Comparison of ENCODE assay signal across 8 cellular contexts in the genomic region with DNA sequence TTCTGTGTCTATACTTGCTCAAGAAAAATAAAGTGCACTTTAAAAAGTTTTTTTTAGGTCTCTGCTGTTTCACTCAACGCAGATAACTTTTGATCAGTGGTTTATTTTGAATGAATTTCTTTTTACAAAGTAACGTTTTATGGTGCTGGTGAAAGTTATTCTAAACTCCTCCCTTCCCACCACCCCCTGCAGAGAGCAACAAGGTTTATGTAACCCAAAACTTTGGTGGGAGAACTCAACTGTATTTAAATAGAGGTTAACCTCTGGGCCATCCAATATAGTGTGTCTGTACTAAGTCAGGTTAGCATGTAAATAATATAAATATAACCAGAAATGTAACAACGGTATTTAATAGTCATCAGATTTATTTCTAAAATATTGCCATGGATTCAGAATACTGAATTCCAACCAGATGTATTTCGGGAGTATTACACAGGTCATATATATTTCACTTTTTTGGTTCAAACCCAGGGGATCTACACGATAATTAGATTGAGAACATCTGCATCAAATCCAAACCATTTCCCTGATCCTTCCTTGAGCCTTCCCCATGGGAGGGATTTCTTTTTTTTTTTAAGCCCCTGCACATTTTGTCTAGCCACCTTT. TPM values are rescaled to one million over a fixed set of nuclear protein-coding genes. Genes with fewer than 3 reads are reported as not detected.
DNase-seq lines count a peak whose midpoint lies in the region; FAIRE-seq and TF ChIP-seq lines count a peak whose summit lies in the region.

No MANE protein-coding gene starts in this region.

- H3K9me3 ChIP-seq in H9 (ENCODE audit: control insufficient read depth, low read depth, low read length) (no peaks in the 10 kb centered on the region), esophagus muscularis mucosa (no peaks in the 10 kb centered on the region), BE2C (no peaks in the 10 kb centered on the region)

- no peak overlapping the region for H3K18ac ChIP-seq in H9 (ENCODE audit: insufficient read length, low read depth, low read length)

- no peak overlapping the region for H2BK5ac ChIP-seq in H9 (ENCODE audit: insufficient read length, low read length)

- H3K56ac ChIP-seq in H9 (ENCODE audit: insufficient read length, low read depth, low read length), result no peak overlapping the region

- no peak overlapping the region for H2BK20ac ChIP-seq in H9 (ENCODE audit: low read depth, low read length, poor library complexity, severe bottlenecking)

- intact Hi-C loops in esophagus muscularis mucosa (cut with DNase I), result loop anchor here (2.0 to 10.0 kb wide), 3 partner anchors 71 to 421 kb away; no protein-coding TSS in a partner anchor

- H3K4ac ChIP-seq in H9 (ENCODE audit: low read depth, low read length), result no peak overlapping the region

- no peak overlapping the region for H3T11ph ChIP-seq in H9 (ENCODE audit: low read length)

- peak overlapping the region; percentile 29 to 69; a peak in 3 of 5 replicates for H3K4me3 Mint-ChIP-seq in H9

- peaks cover under 1% of the 10 kb centered on the region; the same call in 1 of the 2 replicates for H3K4me1 ChIP-seq in H9 (ENCODE audit: insufficient read depth, low read length)
- peaks cover 12 to 30% (median 27%) of the 10 kb centered on the region in 4 donors for H3K4me1 ChIP-seq in esophagus muscularis mucosa
- peaks cover 3% of the 10 kb centered on the region; the same call in 1 of the 2 replicates for H3K4me1 ChIP-seq in BE2C

- peak overlapping the region; percentile 92 for H3K4me2 ChIP-seq in H9 (ENCODE audit: insufficient read depth, insufficient read length, low read length)

- H3K4me3 ChIP-seq in esophagus muscularis mucosa (peak overlapping the region; percentile 92 to 94 (median 92)), skin epidermis (peak overlapping the region; percentile 45 to 79 (median 56)), BE2C (ENCODE audit: low read depth, low read length) (no peak overlapping the region; the same call in 1 of the 2 replicates)

- no peak overlapping the region for H2BK15ac ChIP-seq in H9 (ENCODE audit: low read depth, low read length)

- TF ChIP-seq EP300 in esophagus muscularis mucosa (IDR thresholded peaks at IDR 0.05), result no peak

- H2AFZ ChIP-seq in H9 (ENCODE audit: low read length), result no peak overlapping the region

- no peak for TF ChIP-seq CTCF in H9 (conservative IDR thresholded peaks at IDR 0.05)
- no peak for TF ChIP-seq CTCF in esophagus muscularis mucosa (IDR thresholded peaks at IDR 0.05)
- TF ChIP-seq CTCF in BE2C (IDR thresholded peaks at IDR 0.05; ENCODE audit: low read depth, low read length), result no peak

- H3K36me3 ChIP-seq in esophagus muscularis mucosa, result no peaks in the 10 kb centered on the region
- no peaks in the 10 kb centered on the region for H3K36me3 ChIP-seq in BE2C

- H3K9ac ChIP-seq in H9 (ENCODE audit: extremely low read depth, insufficient read length, low read length), result no peak overlapping the region

- H3K79me1 ChIP-seq in H9 (ENCODE audit: insufficient read depth, low read depth, low read length, poor library complexity, severe bottlenecking), result no peaks in the 10 kb centered on the region

- peak; percentile 15 for FAIRE-seq in RCC 7860 (lab: Jason Lieb, UNC)

- peaks cover 6% of the 10 kb centered on the region; the same call in 1 of the 2 replicates for H3K79me2 ChIP-seq in H9 (ENCODE audit: insufficient read depth, low read length)

- DNase-seq in H9 (no peak), RCC 7860 (ENCODE audit: low spot score) (no peak), esophagus muscularis mucosa (ENCODE audit: extremely low spot score) (no peak), NOMO-1 (lab: John Stamatoyannopoulos, UW; ENCODE audit: unreplicated experiment in 2 of 2) (no peak), GM19238 (ENCODE audit: insufficient read length, low spot score) (no peak), cerebellar nuclear complex (lab: John Stamatoyannopoulos, UW) (no peak), BE2C (no peak)

- H3K27ac Mint-ChIP-seq in H9, result no peak overlapping the region

- H3K14ac ChIP-seq in H9 (ENCODE audit: insufficient read depth, low read length), result no peak overlapping the region

- H2BK120ac ChIP-seq in H9 (ENCODE audit: low read depth, low read length, poor library complexity, severe bottlenecking), result no peak overlapping the region

- H4K5ac ChIP-seq in H9 (ENCODE audit: insufficient read length, low read depth, low read length), result no peak overlapping the region

- H3K36me3 Mint-ChIP-seq in H9 (ENCODE audit: insufficient read depth in 1 of 3, low read depth in 3 of 3), result no peaks in the 10 kb centered on the region; a peak in 2 of 7 replicates

- no peak overlapping the region for H2AK5ac ChIP-seq in H9 (ENCODE audit: insufficient read length, low read length)

- no peaks in the 10 kb centered on the region for H3K27me3 ChIP-seq in H9 (ENCODE audit: insufficient read depth, low read length)
- no peaks in the 10 kb centered on the region for H3K27me3 ChIP-seq in esophagus muscularis mucosa
- H3K27me3 ChIP-seq in BE2C, result peaks cover 11% of the 10 kb centered on the region

- H3K23ac ChIP-seq in H9 (ENCODE audit: insufficient read length, low read depth, low read length), result no peak overlapping the region

- no peak overlapping the region for H2BK12ac ChIP-seq in H9 (ENCODE audit: insufficient read length, low read depth, low read length)

- H3K9me3 Mint-ChIP-seq in H9, result no peaks in the 10 kb centered on the region

- H3K27ac ChIP-seq in H9 (ENCODE audit: insufficient read length, low read depth, low read length) (no peak overlapping the region), esophagus muscularis mucosa (replicated peaks in 1 of 4) (peak overlapping the region; percentile 81 to 87 (median 82)), skin epidermis (peak overlapping the region in 1 of 21 experiments; percentile 72)

- H4K20me1 ChIP-seq in H9 (ENCODE audit: control insufficient read depth, insufficient read depth, insufficient read length), result no peaks in the 10 kb centered on the region

- no peak for TF ChIP-seq POLR2A in esophagus muscularis mucosa (IDR thresholded peaks at IDR 0.05; ENCODE audit: low read depth)

- peaks cover 17% of the 10 kb centered on the region for H3K23me2 ChIP-seq in H9 (ENCODE audit: insufficient read length, low read depth, low read length, poor library complexity, severe bottlenecking)

- H4K91ac ChIP-seq in H9 (ENCODE audit: insufficient read length, low read depth, low read length), result no peak overlapping the region

- H3K27me3 Mint-ChIP-seq in H9 (ENCODE audit: low read depth), result peaks cover 19% of the 10 kb centered on the region

- no CpG with 5 or more reads among the region's 5 CpGs for WGBS in H9 (ENCODE audit: extremely low coverage, insufficient read length, low lambda C conversion rate)
- 27% methylated on average over 5 of the region's 5 CpGs for WGBS in esophagus muscularis mucosa

- peaks cover 19 to 20% of the 10 kb centered on the region in 2 experiments for H3K4me1 Mint-ChIP-seq in H9

- no peak overlapping the region for H4K8ac ChIP-seq in H9 (replicated peaks; ENCODE audit: insufficient read length, low read depth, low read length)

RNA-seq across cellular contexts. Expression of gene CUX1, which starts 3.9 kb away (rescaled TPM):
- 53.5 and 60.5 TPM in 2 replicates for total RNA-seq in H9 (2021)
- total RNA-seq in esophagus muscularis mucosa, result 100 to 1,000 TPM in 2 of 4 donors, 10 to 100 TPM in 2; 61.5 to 136 (median 92.3) TPM
- 28.7 TPM for polyA plus RNA-seq in BE2C (2012; ENCODE audit: insufficient read depth, insufficient read length, low read depth)
